8 cellular contexts compared by ENCODE assay signal in genomic region chr6:53651149-53651763, GRCh38. TPM values are rescaled to one million over a fixed set of nuclear protein-coding genes. Genes with fewer than 3 reads are reported as not detected.
DNase-seq lines count a peak whose midpoint lies in the region; ATAC-seq, FAIRE-seq and TF ChIP-seq lines count a peak whose summit lies in the region.

No MANE protein-coding gene starts in this region.

- FAIRE-seq in GM12891 (lab: Jason Lieb, UNC), result peak; percentile 92

- DNase-seq in GM12891 (ENCODE audit: insufficient read length, low spot score) (no peak), NCI-H2227 (lab: John Stamatoyannopoulos, UW; ENCODE audit: unreplicated experiment) (peak; percentile 68), choroid plexus epithelial cell (ENCODE audit: low read depth) (peak; percentile 84), left kidney (ENCODE audit: low read depth, low spot score) (peak; percentile 92), epidermal melanocyte (ENCODE audit: insufficient read length, low spot score) (no peak)
- DNase-seq in activated CD4-positive, CD25-positive, alpha-beta regulatory T cell (lab: John Stamatoyannopoulos, UW), result peak; percentile 7 to 38 (median 32)
- peak; percentile 65 to 68 for DNase-seq in stimulated activated CD4-positive, alpha-beta T cell treated with anti-CD3 and anti-CD28 coated beads, Interleukin-2, amount 100 ng/mL, for 24 hours

- ATAC-seq in HG03060 (IDR thresholded peaks at IDR 0.05; ENCODE audit: low read depth, unreplicated experiment), result peak; percentile 26

- H3K4me3 ChIP-seq in choroid plexus epithelial cell (ENCODE audit: low read depth, low read length), result peak overlapping the region; percentile 64

- no peak for TF ChIP-seq POLR2A in GM12891 (IDR thresholded peaks at IDR 0.05; ENCODE audit: low read depth, low read length)

- TF ChIP-seq CTCF in choroid plexus epithelial cell (conservative IDR thresholded peaks at IDR 0.05; ENCODE audit: low read depth, low read length), result peak; percentile 72

TF ChIP-seq in GM12891, 5 proteins besides CTCF, POLR2A, EP300 and RAD21:
- TF ChIP-seq TAF1 (IDR thresholded peaks at IDR 0.05; ENCODE audit: low read depth, low read length) (no peak), SPI1 (IDR thresholded peaks at IDR 0.05; ENCODE audit: low read depth, low read length) (no peak), PAX5 (IDR thresholded peaks at IDR 0.05; ENCODE audit: insufficient read depth, low read length, severe bottlenecking) (no peak), POU2F2 (IDR thresholded peaks at IDR 0.05; ENCODE audit: low read depth, low read length) (no peak), POLR2AphosphoS5 (IDR thresholded peaks at IDR 0.05; ENCODE audit: low read depth, low read length) (no peak)
TF ChIP-seq in GM12891: peak in this region for 0.

RNA-seq across cellular contexts. Expression of gene KLHL31, which starts 14.3 kb away (rescaled TPM):
- polyA plus RNA-seq in GM12891 (2012; ENCODE audit: low read depth, missing spikeins), result not detected

Comparison
In these comparisons a context has a peak if more than half of its experiments do, and no peak if none do; other contexts are left out.
1. DNase-seq: peak in NCI-H2227 (single experiment), activated CD4-positive, CD25-positive, alpha-beta regulatory T cell (4 of 4), choroid plexus epithelial cell (single experiment), left kidney (single experiment) and stimulated activated CD4-positive, alpha-beta T cell treated with anti-CD3 and anti-CD28 coated beads, Interleukin-2, amount 100 ng/mL, for 24 hours (2 of 2); none in GM12891 (single experiment) and epidermal melanocyte (single experiment).